Comparison of ENCODE assay signal across 8 cellular contexts in genomic region chr2:241218131-241219029, GRCh38. TPM values are rescaled to one million over a fixed set of nuclear protein-coding genes. Genes with fewer than 3 reads are reported as not detected.
DNase-seq lines count a peak whose midpoint lies in the region; ATAC-seq lines count a peak whose summit lies in the region.

No MANE protein-coding gene starts in this region.

- peak overlapping the region; percentile 69 for H3K27ac Mint-ChIP-seq in central memory CD8-positive, alpha-beta T cell (ENCODE audit: low read depth)

- H3K27me3 Mint-ChIP-seq in central memory CD8-positive, alpha-beta T cell: no peaks in the 10 kb centered on the region

- peaks cover 9% of the 10 kb centered on the region for H3K4me1 Mint-ChIP-seq in central memory CD8-positive, alpha-beta T cell

- peaks cover 9% of the 10 kb centered on the region for H3K36me3 Mint-ChIP-seq in central memory CD8-positive, alpha-beta T cell (ENCODE audit: insufficient read depth)

- H3K9me3 Mint-ChIP-seq in central memory CD8-positive, alpha-beta T cell: no peaks in the 10 kb centered on the region

- no peak for ATAC-seq in central memory CD8-positive, alpha-beta T cell (replicated peaks; ENCODE audit: extremely low read depth, poor library complexity, severe bottlenecking)
- no peak for ATAC-seq in HG02623 (IDR thresholded peaks at IDR 0.05; ENCODE audit: unreplicated experiment)

- peak; percentile 59 for DNase-seq in EH (ENCODE audit: low read depth)
- DNase-seq in HuH-7.5 (ENCODE audit: low spot score): peak; percentile 81
- peak; percentile 35 for DNase-seq in T-helper 9 cell
- DNase-seq in central memory CD8-positive, alpha-beta T cell (ENCODE audit: low spot score in 2 of 2): no peak
- peak; percentile 7 for DNase-seq in kidney glomerular epithelial cell (lab: John Stamatoyannopoulos, UW)
- peak; percentile 53 for DNase-seq in stimulated activated CD8-positive, alpha-beta memory T cell treated with anti-CD3 and anti-CD28 coated beads, Interleukin-4, amount 100 ng/mL, for 48 hours
- DNase-seq in HT-29 (ENCODE audit: low spot score): no peak

- peak overlapping the region; percentile 78 for H3K4me3 Mint-ChIP-seq in central memory CD8-positive, alpha-beta T cell

RNA-seq across cellular contexts. Expression of gene ANO7, which starts 29.9 kb away (rescaled TPM):
- total RNA-seq in HT-29 (2014; rRNA removed; shearing (Covaris generic)): 3.0 and 4.1 TPM in 2 replicates

Comparison
In these comparisons a context has a peak if more than half of its experiments do, and no peak if none do; other contexts are left out.
1. DNase-seq: peak in EH (single experiment), HuH-7.5 (single experiment), T-helper 9 cell (single experiment), kidney glomerular epithelial cell (single experiment) and stimulated activated CD8-positive, alpha-beta memory T cell treated with anti-CD3 and anti-CD28 coated beads, Interleukin-4, amount 100 ng/mL, for 48 hours (single experiment); none in central memory CD8-positive, alpha-beta T cell (0 of 2) and HT-29 (single experiment).